24 cellular contexts compared by ENCODE assay signal in genomic region chr7:142863891-142864685, GRCh38. TPM values are rescaled to one million over a fixed set of nuclear protein-coding genes. Genes with fewer than 3 reads are reported as not detected.
"Had no signal": no experiment of that assay in that cellular context is flagged by ENCODE, and none has a peak within 500 bp of the region (broad histone marks: within the 10 kb centered on the region; RNA-seq: fewer than 3 reads in every experiment).

No MANE protein-coding gene starts in this region.

- H3K4me1 Mint-ChIP-seq: activated naive CD8-positive, alpha-beta T cell treated with anti-CD3 and anti-CD28 coated beads, Interleukin-2, amount 50 U/mL, for 24 hours had no signal

- H3K9me3 ChIP-seq: body of pancreas, esophagus squamous epithelium, gastrocnemius medialis, left ventricle myocardium inferior, right lobe of liver, testis had no signal

- H3K4me3 ChIP-seq: body of pancreas, esophagus squamous epithelium, gastrocnemius medialis, left ventricle myocardium inferior, right lobe of liver, skin epidermis, testis had no signal

- H3K4me1 ChIP-seq: gastrocnemius medialis, left ventricle myocardium inferior, right lobe of liver, testis had no signal

- H3K27me3 Mint-ChIP-seq: activated CD4-positive, alpha-beta T cell treated with anti-CD3 and anti-CD28 coated beads, Interleukin-2, amount 10 ng/mL, durations not matched to agents 7 days and 5 days; activated naive CD8-positive, alpha-beta T cell treated with anti-CD3 and anti-CD28 coated beads, Interleukin-2, amount 50 U/mL, for 24 hours; effector memory CD8-positive, alpha-beta T cell; stimulated activated memory B cell treated with anti-CD40 and anti-IgM and Interleukin-4, amounts not matched to agents 10 μg/mL and 1 μg/mL and 100 μg/mL, for 72 hours had no signal

- H3K9me3 Mint-ChIP-seq: activated CD4-positive, alpha-beta T cell treated with anti-CD3 and anti-CD28 coated beads, Interleukin-2, amount 10 ng/mL, durations not matched to agents 7 days and 5 days; activated naive CD8-positive, alpha-beta T cell treated with anti-CD3 and anti-CD28 coated beads, Interleukin-2, amount 50 U/mL, for 24 hours; activated T-cell treated with anti-CD3 and anti-CD28 coated beads, Interleukin-2, amount 50 U/mL, for 72 hours; effector memory CD8-positive, alpha-beta T cell; nephron progenitor cell; stimulated activated memory B cell treated with anti-CD40 and anti-IgM and Interleukin-4, amounts not matched to agents 10 μg/mL and 1 μg/mL and 100 μg/mL, for 72 hours; type B pancreatic cell had no signal

- H3K4me3 Mint-ChIP-seq: activated CD4-positive, alpha-beta T cell treated with anti-CD3 and anti-CD28 coated beads, Interleukin-2, amount 10 ng/mL, durations not matched to agents 7 days and 5 days; activated naive CD8-positive, alpha-beta T cell treated with anti-CD3 and anti-CD28 coated beads, Interleukin-2, amount 50 U/mL, for 24 hours; activated T-cell treated with anti-CD3 and anti-CD28 coated beads, Interleukin-2, amount 50 U/mL, for 72 hours; effector memory CD8-positive, alpha-beta T cell; nephron progenitor cell; stimulated activated memory B cell treated with anti-CD40 and anti-IgM and Interleukin-4, amounts not matched to agents 10 μg/mL and 1 μg/mL and 100 μg/mL, for 72 hours; type B pancreatic cell had no signal

- H3K36me3 ChIP-seq: gastrocnemius medialis, left ventricle myocardium inferior, right lobe of liver, WERI-Rb-1 had no signal

- H3K27ac ChIP-seq: body of pancreas, esophagus squamous epithelium, gastrocnemius medialis, left ventricle myocardium inferior, right lobe of liver, testis, WERI-Rb-1 had no signal

- H3K36me3 Mint-ChIP-seq: type B pancreatic cell had no signal

- H3K27me3 ChIP-seq: body of pancreas, esophagus squamous epithelium, gastrocnemius medialis, right lobe of liver, testis had no signal

- H3K27ac Mint-ChIP-seq: activated CD4-positive, alpha-beta T cell treated with anti-CD3 and anti-CD28 coated beads, Interleukin-2, amount 10 ng/mL, durations not matched to agents 7 days and 5 days; activated naive CD8-positive, alpha-beta T cell treated with anti-CD3 and anti-CD28 coated beads, Interleukin-2, amount 50 U/mL, for 24 hours; activated T-cell treated with anti-CD3 and anti-CD28 coated beads, Interleukin-2, amount 50 U/mL, for 72 hours; nephron progenitor cell; stimulated activated memory B cell treated with anti-CD40 and anti-IgM and Interleukin-4, amounts not matched to agents 10 μg/mL and 1 μg/mL and 100 μg/mL, for 72 hours; type B pancreatic cell had no signal

- ATAC-seq: activated naive CD8-positive, alpha-beta T cell treated with anti-CD3 and anti-CD28 coated beads, Interleukin-2, amount 50 U/mL, for 24 hours; activated T-cell treated with anti-CD3 and anti-CD28 coated beads, Interleukin-2, amount 50 U/mL, for 72 hours; body of pancreas; effector memory CD8-positive, alpha-beta T cell; gastrocnemius medialis; right lobe of liver; stimulated activated memory B cell treated with anti-CD40 and anti-IgM and Interleukin-4, amounts not matched to agents 10 μg/mL and 1 μg/mL and 100 μg/mL, for 72 hours had no signal

- DNase-seq: activated CD4-positive, alpha-beta T cell treated with anti-CD3 and anti-CD28 coated beads, Interleukin-2, amount 10 ng/mL, durations not matched to agents 7 days and 5 days; activated CD4-positive, CD25-positive, alpha-beta regulatory T cell treated with anti-CD3 and anti-CD28 coated beads, Interleukin-2, amount 50 U/mL, for 72 hours; activated gamma-delta T cell; activated naive CD4-positive, alpha-beta T cell treated with anti-CD3 and anti-CD28 coated beads, Interleukin-2, amount 50 U/mL, for 16 hours; activated naive CD8-positive, alpha-beta T cell treated with anti-CD3 and anti-CD28 coated beads, Interleukin-2, amount 50 U/mL, for 24 hours; activated T-cell treated with anti-CD3 and anti-CD28 coated beads, Interleukin-2, amount 50 U/mL, for 72 hours; body of pancreas; effector memory CD8-positive, alpha-beta T cell; esophagus squamous epithelium; gastrocnemius medialis; hippocampal formation; left ventricle myocardium inferior; nephron progenitor cell; right lobe of liver; stimulated activated CD4-positive, alpha-beta T cell treated with anti-CD3 and anti-CD28 coated beads, Interleukin-15, amount 100 ng/mL, for 24 hours; T-helper 1 cell; testis; WERI-Rb-1 had no signal

RNA-seq across cellular contexts. Expression of gene TRPV6, which starts 21.5 kb away (rescaled TPM):
- total RNA-seq: activated CD8-positive, alpha-beta memory T cell treated with anti-CD3 and anti-CD28 coated beads for 36 hours; cardiac septum; dermis microvascular lymphatic vessel endothelial cell; gastrocnemius medialis; left ventricle myocardium inferior had no signal
